In genomic region chr1:14339288-14339687, GRCh38 we compare ENCODE assay signal across 22 cellular contexts.
"Had no signal": no experiment of that assay in that cellular context is flagged by ENCODE, and none has a peak within 500 bp of the region (broad histone marks: within the 10 kb centered on the region; RNA-seq: fewer than 3 reads in every experiment).

No MANE protein-coding gene starts in this region.

- DNase-seq: dermis blood vessel endothelial cell; effector memory CD4-positive, alpha-beta T cell; foreskin keratinocyte; glutamatergic neuron; left ventricle myocardium superior; lower lobe of right lung; naive thymus-derived CD8-positive, alpha-beta T cell; occipital lobe; pancreas; stimulated activated CD4-positive, alpha-beta T cell treated with anti-CD3 and anti-CD28 coated beads, Interleukin-12 subunit alpha, Interleukin-12 subunit beta, amount 100 ng/mL, for 4 hours; stimulated activated CD4-positive, alpha-beta T cell treated with anti-CD3 and anti-CD28 coated beads, Interleukin-1b, Interleukin-23, amount 100 ng/mL, for 48 hours; stimulated activated CD4-positive, alpha-beta T cell treated with anti-CD3 and anti-CD28 coated beads, Interleukin-4, amount 100 ng/mL, for 24 hours; stimulated activated naive CD4-positive, alpha-beta T cell treated with Interleukin-2 at 50 U/mL for 16 hours; upper lobe of right lung; uterus had no signal

- H3K36me3 Mint-ChIP-seq: naive thymus-derived CD8-positive, alpha-beta T cell; stimulated activated effector memory CD8-positive, alpha-beta T cell treated with anti-CD3 and anti-CD28 coated beads, Interleukin-12 subunit alpha, Interleukin-12 subunit beta, amount 100 ng/mL, for 72 hours had no signal

- H3K4me2 ChIP-seq: smooth muscle cell had no signal

- H3K27ac Mint-ChIP-seq: naive thymus-derived CD8-positive, alpha-beta T cell; stimulated activated effector memory CD8-positive, alpha-beta T cell treated with anti-CD3 and anti-CD28 coated beads, Interleukin-12 subunit alpha, Interleukin-12 subunit beta, amount 100 ng/mL, for 72 hours had no signal

- FAIRE-seq: endothelial cell of umbilical vein, keratinocyte, pancreas had no signal

- H3K4me3 Mint-ChIP-seq: naive thymus-derived CD8-positive, alpha-beta T cell; stimulated activated effector memory CD8-positive, alpha-beta T cell treated with anti-CD3 and anti-CD28 coated beads, Interleukin-12 subunit alpha, Interleukin-12 subunit beta, amount 100 ng/mL, for 72 hours had no signal

- H3K4me1 ChIP-seq: lower lobe of right lung, pancreas, tibial nerve, upper lobe of right lung, uterus had no signal

- H3K27me3 ChIP-seq: foreskin keratinocyte, tibial nerve, upper lobe of right lung, uterus had no signal

- H3K4me3 ChIP-seq: coronary artery, lower lobe of right lung, pancreas, smooth muscle cell, thoracic aorta, tibial nerve, upper lobe of right lung, uterus had no signal

- H3K36me3 ChIP-seq: lower lobe of right lung, pancreas, thoracic aorta, tibial nerve, upper lobe of right lung, uterus had no signal

- ATAC-seq: foreskin keratinocyte; lower lobe of right lung; naive thymus-derived CD8-positive, alpha-beta T cell; pancreas; stimulated activated effector memory CD8-positive, alpha-beta T cell treated with anti-CD3 and anti-CD28 coated beads, Interleukin-12 subunit alpha, Interleukin-12 subunit beta, amount 100 ng/mL, for 72 hours; upper lobe of right lung had no signal

- H3K9me3 ChIP-seq: lower lobe of right lung, pancreas, thoracic aorta, upper lobe of right lung, uterus had no signal

- H3K27ac ChIP-seq: foreskin keratinocyte, lower lobe of right lung, pancreas, thoracic aorta, tibial nerve, upper lobe of right lung, uterus had no signal

- H3K4me1 Mint-ChIP-seq: stimulated activated effector memory CD8-positive, alpha-beta T cell treated with anti-CD3 and anti-CD28 coated beads, Interleukin-12 subunit alpha, Interleukin-12 subunit beta, amount 100 ng/mL, for 72 hours had no signal
